1 cellular context compared by ENCODE assay signal in the genomic region with DNA sequence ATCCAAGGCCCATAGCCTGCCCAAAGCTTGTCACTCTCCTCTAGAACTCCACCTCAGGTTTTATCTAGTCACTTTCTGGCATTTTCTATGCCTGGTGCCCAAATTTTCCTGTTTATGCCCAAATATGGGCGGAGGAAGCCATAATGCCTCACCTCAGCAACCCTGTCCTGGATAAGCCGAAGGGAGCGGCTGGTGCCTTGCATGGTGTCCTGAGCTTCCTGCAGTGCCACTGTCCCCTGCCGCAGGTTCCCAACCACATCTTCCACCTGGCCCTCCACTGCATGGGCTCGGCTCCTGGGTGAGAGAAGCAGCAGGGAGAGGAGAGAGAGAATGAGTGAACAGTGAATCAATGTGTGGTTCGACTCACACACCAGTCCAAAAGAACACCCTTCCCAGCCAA.
TF ChIP-seq lines count a peak whose summit lies in the region.

No MANE protein-coding gene starts in this region.

TF ChIP-seq in HepG2, 621 proteins besides CTCF, POLR2A, EP300 and RAD21:
- TF ChIP-seq MAFG (CRISPR knock-in tag; IDR thresholded peaks at IDR 0.05) (no peak), SRF (IDR thresholded peaks at IDR 0.05; ENCODE audit: low read depth, low read length) (peak; percentile 56; the same call in 1 of the 2 replicates), SOX13 (IDR thresholded peaks at IDR 0.05) (no peak), SOX13 (CRISPR knock-in tag; conservative IDR thresholded peaks at IDR 0.05 in 1 of 2, IDR thresholded peaks at IDR 0.05 in 1 of 2) (no peak)
